In genomic region chr13:92175330-92175729, GRCh38 we compare ENCODE assay signal across 9 cellular contexts.
DNase-seq lines count a peak whose midpoint lies in the region; ATAC-seq and TF ChIP-seq lines count a peak whose summit lies in the region.
"Had no signal": no experiment of that assay in that cellular context is flagged by ENCODE, and none has a peak within 500 bp of the region (broad histone marks: within the 10 kb centered on the region; RNA-seq: fewer than 3 reads in every experiment).

No MANE protein-coding gene starts in this region.

- no peak overlapping the region for H3K27ac ChIP-seq in testis
- H3K27ac ChIP-seq in gastroesophageal sphincter, result no peak overlapping the region

- H3K4me3 ChIP-seq in Jurkat, Clone E6-1 (ENCODE audit: low read length), result no peak overlapping the region
- H3K4me3 ChIP-seq in foreskin fibroblast (ENCODE audit: low read depth in 1 of 2, low read length in 2 of 2) (no peak overlapping the region), testis (no peak overlapping the region), gastroesophageal sphincter (no peak overlapping the region)

- TF ChIP-seq EP300 in gastroesophageal sphincter (IDR thresholded peaks at IDR 0.05), result no peak

- no peak for ATAC-seq in gastroesophageal sphincter

- WGBS in testis, 2 donors, result 6 to 8% methylated on average over 4 of the region's 4 CpGs
- 13 to 17% methylated on average over 4 of the region's 4 CpGs for WGBS in gastroesophageal sphincter (ENCODE audit: low coverage in 1 of 2), 2 donors

- no peaks in the 10 kb centered on the region for H3K36me3 ChIP-seq in testis (ENCODE audit: low read depth, missing control alignments)
- no peaks in the 10 kb centered on the region for H3K36me3 ChIP-seq in gastroesophageal sphincter

- DNase-seq in DMS53 (lab: John Stamatoyannopoulos, UW) (peak; percentile 45), DMS53 treated with DMSO at 0.1 percent for 48 hours (lab: John Stamatoyannopoulos, UW; ENCODE audit: unreplicated experiment) (no peak), RPMI7951 (ENCODE audit: low read depth) (peak; percentile 55), foreskin fibroblast (peak; percentile 2 to 53), testis (peak; percentile 37), NCI-H187 (lab: John Stamatoyannopoulos, UW) (no peak)
- peak; percentile 48 for DNase-seq in Jurkat, Clone E6-1 (ENCODE audit: low read depth, low spot score)
- DNase-seq: activated B cell treated with CpG ODN at 0.5 μM for 24 hours had no signal

- no peak for TF ChIP-seq POLR2A in testis (IDR thresholded peaks at IDR 0.05)
- TF ChIP-seq POLR2A in gastroesophageal sphincter (IDR thresholded peaks at IDR 0.05), result no peak

- intact Hi-C loops in testis (cut with DNase I; ENCODE audit: low total_unique reads), result no loop called here

- TF ChIP-seq CTCF in foreskin fibroblast (IDR thresholded peaks at IDR 0.05; ENCODE audit: low read depth, low read length), result peak; percentile 17
- TF ChIP-seq CTCF in testis (IDR thresholded peaks at IDR 0.05), result peak in 1 of 3 experiments; percentile 21
- TF ChIP-seq CTCF in gastroesophageal sphincter (IDR thresholded peaks at IDR 0.05), result peak in 1 of 4 experiments; percentile 19

- H3K27me3 ChIP-seq in testis (no peaks in the 10 kb centered on the region), gastroesophageal sphincter (no peaks in the 10 kb centered on the region)

- H3K9me3 ChIP-seq in testis (no peaks in the 10 kb centered on the region), gastroesophageal sphincter (no peaks in the 10 kb centered on the region)

- H3K4me1 ChIP-seq in testis (no peaks in the 10 kb centered on the region), gastroesophageal sphincter (no peaks in the 10 kb centered on the region)

Comparison
In these comparisons a context has a peak if more than half of its experiments do, and no peak if none do; other contexts are left out.
1. DNase-seq: peak in DMS53 (single experiment), Jurkat, Clone E6-1 (single experiment), RPMI7951 (single experiment), foreskin fibroblast (2 of 2) and testis (single experiment); none in DMS53 treated with DMSO at 0.1 percent for 48 hours (single experiment) and NCI-H187 (0 of 2).